ENCODE assay signal across 1 cellular context in genomic region chr21:17488620-17489019, GRCh38.
A peak's percentile ranks its signal among the peaks of the same experiment; 100 is the strongest.
TF ChIP-seq lines count a peak whose summit lies in the region.

No MANE protein-coding gene starts in this region.

TF ChIP-seq in GM12878, 131 proteins besides CTCF, POLR2A, EP300 and RAD21 (continued from another document):
- TF ChIP-seq ZNF592 (IDR thresholded peaks at IDR 0.05): no peak
- TF ChIP-seq SPI1 (IDR thresholded peaks at IDR 0.05; ENCODE audit: borderline replicate concordance, insufficient read depth, low read depth, low read length): no peak
- TF ChIP-seq JUNB (IDR thresholded peaks at IDR 0.05): peak; percentile 47
- no peak for TF ChIP-seq EZH2 (IDR thresholded peaks at IDR 0.05; ENCODE audit: borderline replicate concordance, control insufficient read depth, low read depth, low read length)
- no peak for TF ChIP-seq SIX5 (IDR thresholded peaks at IDR 0.05; ENCODE audit: low read depth, low read length, severe bottlenecking)
- TF ChIP-seq ATF3 (IDR thresholded peaks at IDR 0.05; ENCODE audit: borderline replicate concordance, extremely low read depth, low read depth, low read length): no peak
- TF ChIP-seq TARDBP (IDR thresholded peaks at IDR 0.05; ENCODE audit: borderline replicate concordance): no peak
- no peak for TF ChIP-seq HDAC6 (IDR thresholded peaks at IDR 0.05; ENCODE audit: unreplicated experiment)
- no peak for TF ChIP-seq BHLHE40 (IDR thresholded peaks at IDR 0.05; ENCODE audit: borderline replicate concordance in 1 of 2, low read depth in 2 of 2, low read length in 1 of 2)
- no peak for TF ChIP-seq CHD1 (IDR thresholded peaks at IDR 0.05; ENCODE audit: low read depth, low read length)
- TF ChIP-seq WRNIP1 (IDR thresholded peaks at IDR 0.05; ENCODE audit: borderline replicate concordance, low read depth, low read length): no peak
